24 cellular contexts compared by ENCODE assay signal in the genomic region with DNA sequence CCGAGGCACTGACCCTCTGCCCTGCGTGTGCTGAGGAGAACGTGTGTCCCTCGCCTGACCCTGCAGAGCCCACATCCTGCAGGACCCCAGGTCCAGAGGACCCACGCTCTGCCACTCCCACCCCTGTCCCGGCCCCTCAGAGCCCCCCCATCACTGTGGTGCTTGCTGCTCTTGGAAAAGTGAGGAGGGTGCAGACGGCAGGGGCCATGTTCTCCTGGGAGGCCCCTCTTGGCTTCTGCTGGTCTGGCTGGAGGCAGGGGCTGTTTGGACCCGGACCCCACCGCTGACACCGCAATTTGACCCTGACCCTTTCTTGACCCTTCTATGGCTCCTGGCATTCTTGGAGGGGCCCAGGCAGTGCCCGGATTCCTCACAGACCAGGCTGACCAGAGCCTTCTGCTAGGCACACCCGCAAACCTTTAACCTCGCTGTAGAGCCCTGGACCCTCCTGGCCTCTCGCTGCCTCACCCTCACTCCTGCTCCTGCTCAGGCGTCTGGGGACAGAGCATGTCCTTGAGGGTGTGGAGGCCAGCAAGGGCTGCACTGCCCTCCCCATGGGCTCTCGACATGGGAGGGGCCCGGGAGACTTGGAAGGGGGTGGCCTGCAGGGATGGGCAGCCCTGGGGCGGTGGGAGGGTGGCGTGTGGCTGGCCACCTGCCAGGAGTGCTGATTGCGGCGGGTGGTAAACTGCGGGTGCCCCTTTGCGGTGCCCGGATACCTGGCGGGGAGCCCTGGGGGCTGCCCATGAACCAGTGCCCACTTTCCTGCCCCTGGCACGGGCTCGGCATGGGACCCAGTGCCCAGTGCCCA. TPM values are rescaled to one million over a fixed set of nuclear protein-coding genes. Genes with fewer than 3 reads are reported as not detected.
A peak's percentile ranks its signal among the peaks of the same experiment; 100 is the strongest.
DNase-seq lines count a peak whose midpoint lies in the region; ATAC-seq and TF ChIP-seq lines count a peak whose summit lies in the region.
"Had no signal": no experiment of that assay in that cellular context is flagged by ENCODE, and none has a peak within 500 bp of the region (broad histone marks: within the 10 kb centered on the region; RNA-seq: fewer than 3 reads in every experiment).

No MANE protein-coding gene starts in this region.

- WGBS in neuronal stem cell (ENCODE audit: extremely low coverage in 2 of 2, insufficient read length in 2 of 2, insufficient replicate concordance in 1 of 2), 2 donors, result no CpG with 5 or more reads among the region's 27 CpGs

- peak overlapping the region; percentile 75 for H2BK5ac ChIP-seq in neuronal stem cell (ENCODE audit: low read length)

- H4K8ac ChIP-seq in neuronal stem cell (ENCODE audit: low read depth, low read length), result no peak overlapping the region

- CTCF ChIA-PET in WTC11 (lab: Charles Lee), result no interaction called here

- H3K36me3 ChIP-seq in neuronal stem cell (replicated peaks in 1 of 2; ENCODE audit: control insufficient read depth in 2 of 2, insufficient read depth in 2 of 2, low read length in 2 of 2), result peaks cover 0 to 2% of the 10 kb centered on the region in 2 donors
- no peaks in the 10 kb centered on the region for H3K36me3 ChIP-seq in tibial artery
- H3K36me3 ChIP-seq: BE2C, MG63, right lobe of liver had no signal

- H3K36me3 Mint-ChIP-seq in activated T-cell treated with anti-CD3 and anti-CD28 coated beads, Interleukin-2, amount 50 U/mL, for 72 hours (ENCODE audit: insufficient read depth in 2 of 2), result peaks cover 0 to 2% of the 10 kb centered on the region in 2 donors
- H3K36me3 Mint-ChIP-seq in WTC11, result no peaks in the 10 kb centered on the region
- H3K36me3 Mint-ChIP-seq: T-cell had no signal

- H3K18ac ChIP-seq in neuronal stem cell (ENCODE audit: low read length), result peak overlapping the region; percentile 71

- no peak for TF ChIP-seq CTCF in WTC11 (IDR thresholded peaks at IDR 0.05)
- no peak for TF ChIP-seq CTCF in tibial artery (IDR thresholded peaks at IDR 0.05)

- peak overlapping the region; percentile 53 for H3K4ac ChIP-seq in neuronal stem cell (ENCODE audit: low read length)

- H3K9me3 Mint-ChIP-seq in activated T-cell treated with anti-CD3 and anti-CD28 coated beads, Interleukin-2, amount 50 U/mL, for 72 hours, result peaks cover 10 to 12% of the 10 kb centered on the region in 2 donors
- peaks cover 16% of the 10 kb centered on the region for H3K9me3 Mint-ChIP-seq in WTC11

- peak overlapping the region; percentile 19 for H2BK15ac ChIP-seq in neuronal stem cell (ENCODE audit: low read length)

- H3K27me3 ChIP-seq in neuronal stem cell (ENCODE audit: control insufficient read depth in 3 of 3, insufficient read depth in 3 of 3, low read depth in 1 of 3, low read length in 3 of 3) (peaks cover 0 to 8% (median 2%) of the 10 kb centered on the region in 3 experiments), tibial artery (peaks cover 0 to 52% of the 10 kb centered on the region in 2 donors)
- H3K27me3 ChIP-seq: BE2C, body of pancreas, MG63, right lobe of liver had no signal

- H2BK12ac ChIP-seq in neuronal stem cell (ENCODE audit: low read length), result no peak overlapping the region

- H3K4me3 ChIP-seq in neuronal stem cell (ENCODE audit: low read length in 2 of 2) (no peak overlapping the region), tibial artery (no peak overlapping the region)
- H3K4me3 ChIP-seq: body of pancreas, MG63, right lobe of liver had no signal

- no peak overlapping the region for H2AFZ ChIP-seq in neuronal stem cell (ENCODE audit: low read length)

- no peak overlapping the region for H4K91ac ChIP-seq in neuronal stem cell (ENCODE audit: low read depth, low read length, poor library complexity)

- POLR2A ChIA-PET in WTC11 (lab: Charles Lee), result no interaction called here

- intact Hi-C loops in tibial artery (cut with DNase I; ENCODE audit: low total_unique reads), result no loop called here

- no peak overlapping the region for H3K9ac ChIP-seq in neuronal stem cell (ENCODE audit: low read depth, low read length, poor library complexity)

- H3K4me1 ChIP-seq in neuronal stem cell (ENCODE audit: control insufficient read depth in 2 of 2, insufficient read depth in 1 of 2, low read depth in 1 of 2, low read length in 2 of 2), result no peaks in the 10 kb centered on the region
- H3K4me1 ChIP-seq in tibial artery, result no peaks in the 10 kb centered on the region
- H3K4me1 ChIP-seq: BE2C, body of pancreas, right lobe of liver had no signal

- no peaks in the 10 kb centered on the region for H3K79me1 ChIP-seq in neuronal stem cell (ENCODE audit: low read depth, low read length)

- H3K4me2 ChIP-seq in neuronal stem cell (ENCODE audit: insufficient read depth, low read length, poor library complexity, severe bottlenecking), result no peak overlapping the region

- H3K4me1 Mint-ChIP-seq in activated T-cell treated with anti-CD3 and anti-CD28 coated beads, Interleukin-2, amount 50 U/mL, for 72 hours (ENCODE audit: low read depth), result no peaks in the 10 kb centered on the region
- H3K4me1 Mint-ChIP-seq in WTC11, result no peaks in the 10 kb centered on the region
- H3K4me1 Mint-ChIP-seq: activated naive CD8-positive, alpha-beta T cell treated with anti-CD3 and anti-CD28 coated beads, Interleukin-2, amount 50 U/mL, for 24 hours; T-cell had no signal

- H3K14ac ChIP-seq in neuronal stem cell (ENCODE audit: low read length), result peak overlapping the region; percentile 27

- H3K27ac ChIP-seq in neuronal stem cell (replicated peaks; ENCODE audit: low read length) (no peak overlapping the region), tibial artery (no peak overlapping the region)
- H3K27ac ChIP-seq: body of pancreas, right lobe of liver had no signal

- DNase-seq in activated T-cell treated with anti-CD3 and anti-CD28 coated beads, Interleukin-2, amount 50 U/mL, for 1 hour, result peak; percentile 5
- DNase-seq in activated T-cell treated with anti-CD3 and anti-CD28 coated beads, Interleukin-2, amount 50 U/mL, for 72 hours, result no peak
- DNase-seq in WTC11 (ENCODE audit: low spot score) (peak; percentile 7), neuronal stem cell (ENCODE audit: low spot score) (no peak), tibial artery (peak; percentile 16 to 53), NCI-H1930 (lab: John Stamatoyannopoulos, UW) (no peak), DMS 273 treated with DMSO at 0.1 percent for 48 hours (lab: John Stamatoyannopoulos, UW) (no peak), SIG-M5 (lab: John Stamatoyannopoulos, UW) (no peak)
- DNase-seq: activated naive CD8-positive, alpha-beta T cell treated with anti-CD3 and anti-CD28 coated beads, Interleukin-2, amount 50 U/mL, for 24 hours; BE2C; COR-L47; KBM-7; mesendoderm; MG63; NCI-H446; NCI-H82; nucleus accumbens; SHP77 had no signal

- H3K9me3 ChIP-seq in neuronal stem cell (replicated peaks in 1 of 2; ENCODE audit: control insufficient read depth in 2 of 2, insufficient read depth in 1 of 2, low read depth in 1 of 2, low read length in 2 of 2) (peaks cover 0 to under 1% of the 10 kb centered on the region in 2 donors), tibial artery (no peaks in the 10 kb centered on the region)
- H3K9me3 ChIP-seq: BE2C, body of pancreas, MG63, right lobe of liver had no signal

- H3K4me3 Mint-ChIP-seq in activated T-cell treated with anti-CD3 and anti-CD28 coated beads, Interleukin-2, amount 50 U/mL, for 72 hours, result no peak overlapping the region
- H3K4me3 Mint-ChIP-seq in WTC11, result no peak overlapping the region
- H3K4me3 Mint-ChIP-seq: activated naive CD8-positive, alpha-beta T cell treated with anti-CD3 and anti-CD28 coated beads, Interleukin-2, amount 50 U/mL, for 24 hours; T-cell had no signal

- H3K27me3 Mint-ChIP-seq in activated T-cell treated with anti-CD3 and anti-CD28 coated beads, Interleukin-2, amount 50 U/mL, for 72 hours (ENCODE audit: low read depth), result no peaks in the 10 kb centered on the region
- H3K27me3 Mint-ChIP-seq in WTC11 (ENCODE audit: low read depth), result peaks cover 5% of the 10 kb centered on the region

- no peak overlapping the region for H3K23ac ChIP-seq in neuronal stem cell (ENCODE audit: low read depth, low read length, poor library complexity)

- peak overlapping the region; percentile 70 for H2AK5ac ChIP-seq in neuronal stem cell (ENCODE audit: low read depth, low read length)

- no peak for ATAC-seq in activated T-cell treated with anti-CD3 and anti-CD28 coated beads, Interleukin-2, amount 50 U/mL, for 72 hours (replicated peaks in 1 of 2)
- ATAC-seq in WTC11, result no peak
- ATAC-seq: activated naive CD8-positive, alpha-beta T cell treated with anti-CD3 and anti-CD28 coated beads, Interleukin-2, amount 50 U/mL, for 24 hours; body of pancreas; T-cell had no signal

- no peak overlapping the region for H3K27ac Mint-ChIP-seq in activated T-cell treated with anti-CD3 and anti-CD28 coated beads, Interleukin-2, amount 50 U/mL, for 72 hours
- no peak overlapping the region for H3K27ac Mint-ChIP-seq in WTC11
- H3K27ac Mint-ChIP-seq: activated naive CD8-positive, alpha-beta T cell treated with anti-CD3 and anti-CD28 coated beads, Interleukin-2, amount 50 U/mL, for 24 hours; activated T-helper 2 cell treated with anti-CD3 and anti-CD28 coated beads, Interferon-gamma antibody, Interleukin-2, Interleukin-4, amounts not matched to agents 10 μg/mL and 5 μg/mL and 100 μg/mL, durations not matched to agents 14 hours and 24 hours and 36 hours; T-cell had no signal

- H2BK120ac ChIP-seq in neuronal stem cell (ENCODE audit: low read depth, low read length), result peak overlapping the region; percentile 36

TF ChIP-seq in WTC11, 78 proteins besides CTCF, POLR2A, EP300 and RAD21 (continues in another document):
- TF ChIP-seq, protein P1, sequence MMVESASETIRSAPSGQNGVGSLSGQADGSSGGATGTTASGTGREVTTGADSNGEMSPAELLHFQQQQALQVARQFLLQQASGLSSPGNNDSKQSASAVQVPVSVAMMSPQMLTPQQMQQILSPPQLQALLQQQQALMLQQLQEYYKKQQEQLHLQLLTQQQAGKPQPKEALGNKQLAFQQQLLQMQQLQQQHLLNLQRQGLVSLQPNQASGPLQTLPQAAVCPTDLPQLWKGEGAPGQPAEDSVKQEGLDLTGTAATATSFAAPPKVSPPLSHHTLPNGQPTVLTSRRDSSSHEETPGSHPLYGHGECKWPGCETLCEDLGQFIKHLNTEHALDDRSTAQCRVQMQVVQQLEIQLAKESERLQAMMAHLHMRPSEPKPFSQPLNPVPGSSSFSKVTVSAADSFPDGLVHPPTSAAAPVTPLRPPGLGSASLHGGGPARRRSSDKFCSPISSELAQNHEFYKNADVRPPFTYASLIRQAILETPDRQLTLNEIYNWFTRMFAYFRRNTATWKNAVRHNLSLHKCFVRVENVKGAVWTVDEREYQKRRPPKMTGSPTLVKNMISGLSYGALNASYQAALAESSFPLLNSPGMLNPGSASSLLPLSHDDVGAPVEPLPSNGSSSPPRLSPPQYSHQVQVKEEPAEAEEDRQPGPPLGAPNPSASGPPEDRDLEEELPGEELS (CRISPR knock-in tag; IDR thresholded peaks at IDR 0.05), result no peak

RNA-seq across cellular contexts. Expression of gene MUC5AC, which starts 37.0 kb away (rescaled TPM):
- total RNA-seq in activated T-cell treated with anti-CD3 and anti-CD28 coated beads, Interleukin-2, amount 50 U/mL, for 72 hours, result not detected
- total RNA-seq in WTC11 (2021), result under 0.01 TPM in 1 of 3 replicates, not detected in the others
- not detected for polyA plus RNA-seq in neuronal stem cell (2013, experiment 1 of 2)
- not detected for polyA plus RNA-seq in neuronal stem cell (2013, experiment 2 of 2)
- total RNA-seq: activated T-helper 2 cell treated with anti-CD3 and anti-CD28 coated beads, Interferon-gamma antibody, Interleukin-2, Interleukin-4, amounts not matched to agents 10 μg/mL and 5 μg/mL and 100 μg/mL, durations not matched to agents 14 hours and 24 hours and 36 hours; H1; HT1080; right lobe of liver had no signal
- polyA plus RNA-seq: H1 had no signal

RNA-seq across cellular contexts. Expression of gene MUC2, which starts 46.1 kb away (rescaled TPM):
- total RNA-seq in activated T-cell treated with anti-CD3 and anti-CD28 coated beads, Interleukin-2, amount 50 U/mL, for 72 hours, result not detected
- 0.07 to 0.60 TPM (median 0.22 TPM) in 3 replicates for total RNA-seq in WTC11 (2021)
- polyA plus RNA-seq in neuronal stem cell (2013, experiment 1 of 2), result not detected
- under 0.01 TPM for polyA plus RNA-seq in neuronal stem cell (2013, experiment 2 of 2)
- total RNA-seq: activated T-helper 2 cell treated with anti-CD3 and anti-CD28 coated beads, Interferon-gamma antibody, Interleukin-2, Interleukin-4, amounts not matched to agents 10 μg/mL and 5 μg/mL and 100 μg/mL, durations not matched to agents 14 hours and 24 hours and 36 hours; H1; HT1080 had no signal
- polyA plus RNA-seq: H1 had no signal

Comparison
In these comparisons a context has a peak if more than half of its experiments do, and no peak if none do; other contexts are left out.
1. DNase-seq: peak in activated T-cell treated with anti-CD3 and anti-CD28 coated beads, Interleukin-2, amount 50 U/mL, for 1 hour (single experiment), WTC11 (single experiment) and tibial artery (2 of 2); none in activated T-cell treated with anti-CD3 and anti-CD28 coated beads, Interleukin-2, amount 50 U/mL, for 72 hours (0 of 2), neuronal stem cell (single experiment), NCI-H1930 (0 of 2), DMS 273 treated with DMSO at 0.1 percent for 48 hours (single experiment) and SIG-M5 (single experiment).